In genomic region chr3:160869825-160870224, GRCh38 we compare ENCODE assay signal across 8 cellular contexts.
DNase-seq lines count a peak whose midpoint lies in the region; ATAC-seq lines count a peak whose summit lies in the region.

No MANE protein-coding gene starts in this region.

- no peak for ATAC-seq in HG03135 (IDR thresholded peaks at IDR 0.05; ENCODE audit: unreplicated experiment)

- DNase-seq in H4 (ENCODE audit: low spot score) = peak; percentile 27
- DNase-seq in NCI-H526 (lab: John Stamatoyannopoulos, UW) = peak; percentile 89 to 91
- DNase-seq in dedifferentiated amniotic fluid mesenchymal stem cell (ENCODE audit: extremely low spot score) = peak; percentile 38
- DNase-seq in renal cortical epithelial cell (ENCODE audit: low read depth) = peak; percentile 33
- no peak for DNase-seq in middle frontal gyrus (ENCODE audit: extremely low spot score, low spot score)
- no peak for DNase-seq in activated CD4-positive, alpha-beta T cell treated with anti-CD3 and anti-CD28 coated beads, Interleukin-2, amount 50 U/mL, for 4 hours
- DNase-seq in MV-4-11 (lab: John Stamatoyannopoulos, UW) = no peak

Comparison
In these comparisons a context has a peak if more than half of its experiments do, and no peak if none do; other contexts are left out.
1. DNase-seq: peak in H4 (single experiment), NCI-H526 (2 of 2), dedifferentiated amniotic fluid mesenchymal stem cell (single experiment) and renal cortical epithelial cell (single experiment); none in middle frontal gyrus (single experiment), activated CD4-positive, alpha-beta T cell treated with anti-CD3 and anti-CD28 coated beads, Interleukin-2, amount 50 U/mL, for 4 hours (0 of 2) and MV-4-11 (single experiment).